24 cellular contexts compared by ENCODE assay signal in the genomic region with DNA sequence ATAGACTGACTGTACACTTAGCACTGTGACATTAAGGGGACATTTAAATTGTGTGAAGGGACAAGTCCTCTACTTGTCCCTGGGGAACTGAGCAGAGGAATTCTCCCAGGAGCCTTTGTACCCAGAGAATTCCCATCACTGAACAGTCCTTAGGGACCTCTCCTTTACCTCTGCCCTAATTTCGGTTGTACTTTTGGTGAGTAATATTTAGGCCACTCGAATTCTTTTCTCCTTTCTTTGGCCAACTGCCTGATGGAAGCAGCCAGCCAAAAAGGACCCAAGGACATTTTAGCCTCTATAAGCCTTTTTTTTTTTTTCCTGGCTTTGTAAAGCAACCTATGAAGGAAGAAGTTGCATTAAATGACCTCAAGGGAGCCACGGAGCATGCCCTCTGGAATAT.
DNase-seq lines count a peak whose midpoint lies in the region; ATAC-seq, FAIRE-seq and TF ChIP-seq lines count a peak whose summit lies in the region.
"Had no signal": no experiment of that assay in that cellular context is flagged by ENCODE, and none has a peak within 500 bp of the region (broad histone marks: within the 10 kb centered on the region; RNA-seq: fewer than 3 reads in every experiment).

No MANE protein-coding gene starts in this region.

- TF ChIP-seq CTCF in PC-3 (conservative IDR thresholded peaks at IDR 0.05; ENCODE audit: low read depth, low read length) (no peak), fibroblast of pulmonary artery (IDR thresholded peaks at IDR 0.05; ENCODE audit: low read length, missing control alignments) (no peak), pancreas (IDR thresholded peaks at IDR 0.05) (no peak), dorsolateral prefrontal cortex (IDR thresholded peaks at IDR 0.05 in 54 of 56, conservative IDR thresholded peaks at IDR 0.05 in 2 of 56; ENCODE audit: low read depth in 1 of 56, partially characterized antibody in 56 of 56) (no peak)

- H3K4me3 ChIP-seq in PC-3 (ENCODE audit: low read length), result no peak overlapping the region
- H3K4me3 ChIP-seq in fibroblast of pulmonary artery (replicated peaks; ENCODE audit: low read depth, low read length), result no peak overlapping the region
- H3K4me3 ChIP-seq in pancreas, result no peak overlapping the region
- no peak overlapping the region for H3K4me3 ChIP-seq in dorsolateral prefrontal cortex
- H3K4me3 ChIP-seq in H7 (ENCODE audit: insufficient read depth, low read depth, low read length), result no peak overlapping the region
- H3K4me3 ChIP-seq: esophagus squamous epithelium, right lobe of liver, tibial nerve had no signal

- H3K4me1 ChIP-seq in PC-3 (ENCODE audit: insufficient read depth, low read length), result peaks cover 16% of the 10 kb centered on the region
- peaks cover 34 to 50% (median 46%) of the 10 kb centered on the region in 3 donors for H3K4me1 ChIP-seq in pancreas
- H3K4me1 ChIP-seq: esophagus squamous epithelium, parathyroid adenoma had no signal

- peak; percentile 6 for DNase-seq in EH (ENCODE audit: low read depth)
- DNase-seq in PC-3, result peak; percentile 85
- DNase-seq in fibroblast of pulmonary artery (ENCODE audit: low read depth), result peak; percentile 55
- peak in 1 of 6 donors; percentile 48 for DNase-seq in pancreas
- no peak for DNase-seq in dorsolateral prefrontal cortex
- DNase-seq in H7, result no peak
- DNase-seq in 8988T, result no peak
- DNase-seq: activated CD4-positive, alpha-beta T cell treated with anti-CD3 and anti-CD28 coated beads, Interleukin-2, amount 50 U/mL, for 4 hours; activated CD4-positive, CD25-positive, alpha-beta regulatory T cell; activated CD8-positive, alpha-beta memory T cell treated with anti-CD3 and anti-CD28 coated beads, Interleukin-2, amount 50 U/mL, for 48 hours; CD4-positive, alpha-beta T cell; esophagus squamous epithelium; GF-D8; GOT3; KG1; NCI-H1436 treated with DMSO at 0.1 percent for 48 hours; NCI-H510A treated with DMSO at 0.1 percent for 48 hours; right lobe of liver; SIG-M5 had no signal

- H3K9ac ChIP-seq in PC-3 (ENCODE audit: low read length), result no peak overlapping the region
- H3K9ac ChIP-seq: parathyroid adenoma had no signal

- H3K27ac ChIP-seq in PC-3 (ENCODE audit: low read length) (no peak overlapping the region), pancreas (peak overlapping the region in 1 of 4 donors; percentile 2), dorsolateral prefrontal cortex (no peak overlapping the region)
- H3K27ac ChIP-seq: parathyroid adenoma, right lobe of liver had no signal

- POLR2A ChIA-PET in PC-3 (lab: Charles Lee; ENCODE audit: unreplicated experiment), result no interaction called here

- no TSS peak for BruUV-seq in PC-3 (replicated peaks; lab: Mats Ljungman, UMichigan)

- H3K36me3 ChIP-seq in PC-3 (ENCODE audit: low read depth, low read length) (no peaks in the 10 kb centered on the region), pancreas (peaks cover 0 to 20% (median 0%) of the 10 kb centered on the region in 3 donors), H7 (replicated peaks; ENCODE audit: control insufficient read depth, insufficient read depth, low read length) (no peaks in the 10 kb centered on the region)
- H3K36me3 ChIP-seq: esophagus squamous epithelium, tibial nerve had no signal

- CTCF ChIA-PET in PC-3 (lab: Charles Lee), result interaction anchor here (0.7 kb wide), 1 partner anchor 155 kb away, joined by 4 read pairs; no protein-coding TSS in a partner anchor

- ATAC-seq in PC-3, result peak; percentile 75
- peak; percentile 6 to 38 (median 14) for ATAC-seq in pancreas
- no peak for ATAC-seq in HG02571 (IDR thresholded peaks at IDR 0.05; ENCODE audit: unreplicated experiment)
- ATAC-seq: activated naive CD4-positive, alpha-beta T cell treated with anti-CD3 and anti-CD28 coated beads, Interleukin-2, amount 50 U/mL, for 72 hours; natural killer cell treated with Interleukin-12 subunit alpha and Interleukin-12 subunit beta and Interleukin-15 and Interleukin-18, amount 100 ng/mL, for 72 hours had no signal

- H3K79me2 ChIP-seq in PC-3 (ENCODE audit: low read length), result no peaks in the 10 kb centered on the region
- H3K79me2 ChIP-seq: parathyroid adenoma had no signal

- WGBS in pancreas, 2 donors, result 8 to 12% methylated on average over 3 of the region's 3 CpGs

- intact Hi-C loops in PC-3 (cut with micrococcal nuclease) (loop anchor here (5.0 kb wide), 1 partner anchor 83 kb away; no protein-coding TSS in a partner anchor), pancreas (cut with DNase I) (no loop called here), dorsolateral prefrontal cortex (cut with DNase I) (no loop called here)

- FAIRE-seq in pancreas (lab: Jason Lieb, UNC), result no peak

- no peaks in the 10 kb centered on the region for H3K9me2 ChIP-seq in PC-3 (replicated peaks; ENCODE audit: low read length)

- peak overlapping the region; percentile 15 for H3K4me2 ChIP-seq in PC-3 (ENCODE audit: low read length)

- H3F3A ChIP-seq in PC-3 (ENCODE audit: low read length, unreplicated experiment), result no peaks in the 10 kb centered on the region

- H3K9me3 ChIP-seq in PC-3 (ENCODE audit: low read length) (no peaks in the 10 kb centered on the region), pancreas (no peaks in the 10 kb centered on the region)
- H3K9me3 ChIP-seq: esophagus squamous epithelium, right lobe of liver, tibial nerve had no signal

- H3K27me3 ChIP-seq in PC-3 (ENCODE audit: low read length) (no peaks in the 10 kb centered on the region), pancreas (no peaks in the 10 kb centered on the region), dorsolateral prefrontal cortex (no peaks in the 10 kb centered on the region), H7 (ENCODE audit: control insufficient read depth, insufficient read depth, low read length) (no peaks in the 10 kb centered on the region)
- H3K27me3 ChIP-seq: esophagus squamous epithelium, right lobe of liver, tibial nerve had no signal

- H2AFZ ChIP-seq in PC-3 (ENCODE audit: low read length), result peak overlapping the region; percentile 1; the same call in 1 of the 2 replicates
- H2AFZ ChIP-seq: parathyroid adenoma had no signal

- no peaks in the 10 kb centered on the region for H4K20me1 ChIP-seq in PC-3 (ENCODE audit: low read length)

Comparison
In these comparisons a context has a peak if more than half of its experiments do, and no peak if none do; other contexts are left out.
1. DNase-seq: peak in EH (single experiment), PC-3 (single experiment) and fibroblast of pulmonary artery (single experiment); none in dorsolateral prefrontal cortex (0 of 10), H7 (single experiment) and 8988T (single experiment).